Comparison of ENCODE assay signal across 30 cellular contexts in the genomic region with DNA sequence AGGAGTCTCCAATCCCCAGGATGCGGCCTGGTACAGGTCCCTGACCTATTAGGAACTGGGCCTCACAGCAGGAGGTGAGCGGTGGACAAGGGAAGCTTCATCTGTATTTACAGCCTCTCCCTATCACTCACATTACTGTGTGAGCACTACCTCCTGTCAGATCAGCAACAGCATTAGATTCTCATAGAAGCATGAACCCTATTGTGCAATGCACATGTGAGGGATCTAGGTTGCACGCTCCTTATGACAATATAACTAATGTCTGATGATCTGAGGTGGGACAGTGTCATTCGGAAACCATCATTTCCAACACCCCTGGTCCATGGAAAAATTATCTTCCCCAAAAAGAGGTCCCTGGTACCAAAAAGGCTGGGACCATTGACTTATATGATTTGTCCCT.
"Had no signal": no experiment of that assay in that cellular context is flagged by ENCODE, and none has a peak within 500 bp of the region (broad histone marks: within the 10 kb centered on the region; RNA-seq: fewer than 3 reads in every experiment).

No MANE protein-coding gene starts in this region.

- H3K4me1 Mint-ChIP-seq: neural progenitor cell; stimulated activated memory B cell treated with anti-CD40 and anti-IgM and Interleukin-4, amounts not matched to agents 10 μg/mL and 1 μg/mL and 100 μg/mL, for 72 hours; stimulated activated naive CD8-positive, alpha-beta T cell treated with anti-CD3 and anti-CD28 coated beads, Interleukin-15, amount 100 ng/mL, for 72 hours had no signal

- H3K9me3 Mint-ChIP-seq: neural progenitor cell, type B pancreatic cell had no signal

- H3K4me2 ChIP-seq: neural progenitor cell, smooth muscle cell had no signal

- H3K9ac ChIP-seq: neural progenitor cell, parathyroid adenoma had no signal

- H3K4me3 Mint-ChIP-seq: naive thymus-derived CD4-positive, alpha-beta T cell; natural killer cell; nephron; neural progenitor cell; stimulated activated memory B cell treated with anti-CD40 and anti-IgM and Interleukin-4, amounts not matched to agents 10 μg/mL and 1 μg/mL and 100 μg/mL, for 72 hours; stimulated activated naive CD8-positive, alpha-beta T cell treated with anti-CD3 and anti-CD28 coated beads, Interleukin-15, amount 100 ng/mL, for 72 hours; type B pancreatic cell had no signal

- H3K36me3 Mint-ChIP-seq: naive thymus-derived CD4-positive, alpha-beta T cell; natural killer cell; neural progenitor cell; stimulated activated memory B cell treated with anti-CD40 and anti-IgM and Interleukin-4, amounts not matched to agents 10 μg/mL and 1 μg/mL and 100 μg/mL, for 72 hours; type B pancreatic cell had no signal

- ATAC-seq: naive thymus-derived CD4-positive, alpha-beta T cell; natural killer cell; psoas muscle; right cardiac atrium; sciatic nerve; stimulated activated memory B cell treated with anti-CD40 and anti-IgM and Interleukin-4, amounts not matched to agents 10 μg/mL and 1 μg/mL and 100 μg/mL, for 72 hours; stimulated activated naive CD8-positive, alpha-beta T cell treated with anti-CD3 and anti-CD28 coated beads, Interleukin-15, amount 100 ng/mL, for 72 hours; stimulated activated naive CD8-positive, alpha-beta T cell treated with anti-CD3 and anti-CD28 coated beads, Interleukin-15, Interleukin-2, amounts not matched to agents 100 U/mL and 50 U/mL, for 24 hours; upper lobe of right lung had no signal

- H3K27me3 Mint-ChIP-seq: naive thymus-derived CD4-positive, alpha-beta T cell; progenitor cell of endocrine pancreas; stimulated activated memory B cell treated with anti-CD40 and anti-IgM and Interleukin-4, amounts not matched to agents 10 μg/mL and 1 μg/mL and 100 μg/mL, for 72 hours; stimulated activated naive CD8-positive, alpha-beta T cell treated with anti-CD3 and anti-CD28 coated beads, Interleukin-15, amount 100 ng/mL, for 72 hours; type B pancreatic cell had no signal

- H3K27ac Mint-ChIP-seq: naive thymus-derived CD4-positive, alpha-beta T cell; natural killer cell; neural progenitor cell; progenitor cell of endocrine pancreas; stimulated activated memory B cell treated with anti-CD40 and anti-IgM and Interleukin-4, amounts not matched to agents 10 μg/mL and 1 μg/mL and 100 μg/mL, for 72 hours; stimulated activated naive CD8-positive, alpha-beta T cell treated with anti-CD3 and anti-CD28 coated beads, Interleukin-15, amount 100 ng/mL, for 72 hours; type B pancreatic cell had no signal

- H3K79me2 ChIP-seq: parathyroid adenoma had no signal

- DNase-seq: naive thymus-derived CD4-positive, alpha-beta T cell; natural killer cell; occipital lobe; ovary; psoas muscle; right cardiac atrium; spleen; stimulated activated CD4-positive, alpha-beta T cell treated with anti-CD3 and anti-CD28 coated beads, Interleukin-12 subunit alpha, Interleukin-12 subunit beta, amount 100 ng/mL, for 4 hours; stimulated activated CD4-positive, alpha-beta T cell treated with anti-CD3 and anti-CD28 coated beads, Interleukin-1b, Interleukin-23, amount 100 ng/mL, for 48 hours; stimulated activated CD4-positive, alpha-beta T cell treated with anti-CD3 and anti-CD28 coated beads, Interleukin-4, amount 100 ng/mL, for 1 hour; stimulated activated CD4-positive, alpha-beta T cell treated with anti-CD3 and anti-CD28 coated beads, Interleukin-4, amount 100 ng/mL, for 4 hours; stimulated activated CD8-positive, alpha-beta memory T cell treated with anti-CD3 and anti-CD28 coated beads, Interleukin-4, amount 100 ng/mL, for 48 hours; stimulated activated naive CD4-positive, alpha-beta T cell; stimulated activated naive CD8-positive, alpha-beta T cell treated with anti-CD3 and anti-CD28 coated beads, Interleukin-15, amount 100 ng/mL, for 72 hours; stimulated activated naive CD8-positive, alpha-beta T cell treated with anti-CD3 and anti-CD28 coated beads, Interleukin-15, Interleukin-2, amounts not matched to agents 100 U/mL and 50 U/mL, for 24 hours; substantia nigra; thyroid gland; transverse colon; upper lobe of right lung; uterus had no signal

- H3K27ac ChIP-seq: neural progenitor cell, ovary, parathyroid adenoma, psoas muscle, skin epidermis, spleen, thoracic aorta, thyroid gland, transverse colon, upper lobe of right lung, uterus had no signal

- H3K27me3 ChIP-seq: neural progenitor cell, ovary, spleen, thyroid gland, transverse colon, upper lobe of right lung, uterus had no signal

- H3K4me1 ChIP-seq: neural progenitor cell, parathyroid adenoma, psoas muscle, spleen, thyroid gland, transverse colon, upper lobe of right lung, uterus had no signal

- H2AFZ ChIP-seq: neural progenitor cell, parathyroid adenoma had no signal

- H3K9me3 ChIP-seq: ovary, psoas muscle, thoracic aorta, thyroid gland, upper lobe of right lung, uterus had no signal

- H3K4me3 ChIP-seq: neural progenitor cell, ovary, psoas muscle, skin epidermis, smooth muscle cell, spleen, thoracic aorta, thyroid gland, transverse colon, upper lobe of right lung, uterus had no signal

- H3K36me3 ChIP-seq: neural progenitor cell, ovary, spleen, thoracic aorta, thyroid gland, transverse colon, upper lobe of right lung, uterus had no signal
